In the genomic region with DNA sequence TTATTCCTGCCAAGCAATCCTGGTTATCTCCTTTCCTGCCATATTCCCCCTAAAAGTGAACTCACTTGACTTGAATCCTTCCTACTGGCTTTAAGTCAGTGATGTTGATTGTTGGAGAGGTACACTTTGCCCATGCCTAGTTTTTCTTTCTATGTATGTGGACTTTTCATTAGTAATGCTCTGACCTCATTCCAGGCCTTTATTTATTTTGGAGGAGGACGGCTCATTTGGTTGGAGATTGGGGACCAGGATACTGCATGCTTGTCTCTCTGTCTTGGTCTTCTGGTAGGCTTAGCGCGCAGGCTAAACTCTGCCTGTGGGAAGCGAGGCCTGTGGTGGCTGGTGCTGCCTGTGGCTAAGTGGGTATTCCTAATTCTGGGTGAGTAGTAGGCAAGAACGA, we compare ENCODE assay signal across 37 cellular contexts.
"Had no signal": no experiment of that assay in that cellular context is flagged by ENCODE, and none has a peak within 500 bp of the region (broad histone marks: within the 10 kb centered on the region; RNA-seq: fewer than 3 reads in every experiment).

No MANE protein-coding gene starts in this region.

- FAIRE-seq: kidney had no signal

- H3K4me3 ChIP-seq: adrenal gland, heart left ventricle, spleen, testis, uterus had no signal

- H2AFZ ChIP-seq: parathyroid adenoma had no signal

- H3K27me3 Mint-ChIP-seq: activated naive CD8-positive, alpha-beta T cell treated with anti-CD3 and anti-CD28 coated beads for 36 hours; type B pancreatic cell had no signal

- ATAC-seq: activated CD4-positive, CD25-positive, alpha-beta regulatory T cell treated with anti-CD3 and anti-CD28 coated beads, Interleukin-2, amount 50 U/mL, for 24 hours; effector memory CD8-positive, alpha-beta T cell; esophagus mucosa; foreskin keratinocyte; heart left ventricle; left colon; naive thymus-derived CD8-positive, alpha-beta T cell; right cardiac atrium; stimulated activated naive CD8-positive, alpha-beta T cell treated with anti-CD3 and anti-CD28 coated beads, Interleukin-15, Interleukin-2, amounts not matched to agents 100 U/mL and 50 U/mL, for 24 hours had no signal

- H3K4me1 ChIP-seq: adrenal gland, parathyroid adenoma had no signal

- DNase-seq: activated CD4-positive, alpha-beta T cell treated with anti-CD3 and anti-CD28 coated beads for 48 hours; activated CD4-positive, alpha-beta T cell treated with anti-CD3 and anti-CD28 coated beads, Interleukin-2, amount 50 U/mL, for 48 hours; activated CD8-positive, alpha-beta memory T cell treated with anti-CD3 and anti-CD28 coated beads, Interleukin-2, amount 50 U/mL, for 4 hours; activated effector memory CD4-positive, alpha-beta T cell treated with anti-CD3 and anti-CD28 coated beads, Interleukin-2, amount 50 U/mL, for 16 hours; activated naive CD4-positive, alpha-beta T cell treated with anti-CD3 and anti-CD28 coated beads for 36 hours; activated naive CD8-positive, alpha-beta T cell treated with anti-CD3 and anti-CD28 coated beads for 36 hours; activated T-cell treated with anti-CD3 and anti-CD28 coated beads, Interleukin-2, amount 50 U/mL, for 1 hour; adrenal gland; aorta; caudate nucleus; cortex of kidney; effector memory CD8-positive, alpha-beta T cell; foreskin keratinocyte; heart left ventricle; hypothalamus; immature natural killer cell; kidney; left colon; mammary epithelial cell; naive thymus-derived CD8-positive, alpha-beta T cell; nucleus accumbens; right cardiac atrium; spleen; stimulated activated CD4-positive, alpha-beta T cell treated with anti-CD3 and anti-CD28 coated beads, Interleukin-2, amount 100 ng/mL, for 48 hours; stimulated activated naive CD8-positive, alpha-beta T cell treated with anti-CD3 and anti-CD28 coated beads, Interleukin-15, Interleukin-2, amounts not matched to agents 100 U/mL and 50 U/mL, for 24 hours; T-helper 1 cell; testis; uterus had no signal

- H3K9ac ChIP-seq: parathyroid adenoma had no signal

- H3K36me3 Mint-ChIP-seq: activated naive CD8-positive, alpha-beta T cell treated with anti-CD3 and anti-CD28 coated beads for 36 hours; immature natural killer cell; mesothelial cell of epicardium; naive thymus-derived CD8-positive, alpha-beta T cell; type B pancreatic cell had no signal

- H3K36me3 ChIP-seq: adrenal gland, heart left ventricle, spleen, uterus had no signal

- H3K9me3 Mint-ChIP-seq: activated naive CD4-positive, alpha-beta T cell treated with anti-CD3 and anti-CD28 coated beads for 36 hours; activated naive CD8-positive, alpha-beta T cell treated with anti-CD3 and anti-CD28 coated beads for 36 hours; activated T-helper 1 cell treated with anti-CD3 and anti-CD28 coated beads, Interleukin-12 subunit alpha, Interleukin-12 subunit beta, Interleukin-2, Interleukin-4 antibody, amounts not matched to agents 30 ng/mL and 10 ng/mL and 1 ng/mL, durations not matched to agents 14 hours and 24 hours and 36 hours; effector memory CD8-positive, alpha-beta T cell; immature natural killer cell; naive thymus-derived CD8-positive, alpha-beta T cell; neural crest cell; T-helper 2 cell treated with Interferon-gamma antibody and Interleukin-4, amounts not matched to agents 5 μg/mL and 100 μg/mL, for 36 hours; type B pancreatic cell had no signal

- H3K79me2 ChIP-seq: parathyroid adenoma had no signal

- H3K4me3 Mint-ChIP-seq: activated naive CD4-positive, alpha-beta T cell treated with anti-CD3 and anti-CD28 coated beads for 36 hours; activated naive CD8-positive, alpha-beta T cell treated with anti-CD3 and anti-CD28 coated beads for 36 hours; activated T-helper 1 cell treated with anti-CD3 and anti-CD28 coated beads, Interleukin-12 subunit alpha, Interleukin-12 subunit beta, Interleukin-2, Interleukin-4 antibody, amounts not matched to agents 30 ng/mL and 10 ng/mL and 1 ng/mL, durations not matched to agents 14 hours and 24 hours and 36 hours; effector memory CD8-positive, alpha-beta T cell; immature natural killer cell; mesothelial cell of epicardium; naive thymus-derived CD8-positive, alpha-beta T cell; neural crest cell; T-helper 2 cell treated with Interferon-gamma antibody and Interleukin-4, amounts not matched to agents 5 μg/mL and 100 μg/mL, for 36 hours; type B pancreatic cell had no signal

- H3K27me3 ChIP-seq: adrenal gland, foreskin keratinocyte, heart left ventricle, spleen, testis, uterus had no signal

- H3K27ac ChIP-seq: adrenal gland, foreskin keratinocyte, heart left ventricle, parathyroid adenoma, spleen, testis, uterus, VCaP had no signal

- H3K27ac Mint-ChIP-seq: activated naive CD4-positive, alpha-beta T cell treated with anti-CD3 and anti-CD28 coated beads for 36 hours; activated naive CD8-positive, alpha-beta T cell treated with anti-CD3 and anti-CD28 coated beads for 36 hours; activated T-helper 1 cell treated with anti-CD3 and anti-CD28 coated beads, Interleukin-12 subunit alpha, Interleukin-12 subunit beta, Interleukin-2, Interleukin-4 antibody, amounts not matched to agents 30 ng/mL and 10 ng/mL and 1 ng/mL, durations not matched to agents 14 hours and 24 hours and 36 hours; effector memory CD8-positive, alpha-beta T cell; immature natural killer cell; mesothelial cell of epicardium; naive thymus-derived CD8-positive, alpha-beta T cell; T-helper 2 cell treated with Interferon-gamma antibody and Interleukin-4, amounts not matched to agents 5 μg/mL and 100 μg/mL, for 36 hours; type B pancreatic cell had no signal

- H3K4me1 Mint-ChIP-seq: neural crest cell had no signal

- H3K9me3 ChIP-seq: adrenal gland, heart left ventricle, spleen, testis, uterus had no signal
